1 cellular context compared by ENCODE assay signal in the genomic region with DNA sequence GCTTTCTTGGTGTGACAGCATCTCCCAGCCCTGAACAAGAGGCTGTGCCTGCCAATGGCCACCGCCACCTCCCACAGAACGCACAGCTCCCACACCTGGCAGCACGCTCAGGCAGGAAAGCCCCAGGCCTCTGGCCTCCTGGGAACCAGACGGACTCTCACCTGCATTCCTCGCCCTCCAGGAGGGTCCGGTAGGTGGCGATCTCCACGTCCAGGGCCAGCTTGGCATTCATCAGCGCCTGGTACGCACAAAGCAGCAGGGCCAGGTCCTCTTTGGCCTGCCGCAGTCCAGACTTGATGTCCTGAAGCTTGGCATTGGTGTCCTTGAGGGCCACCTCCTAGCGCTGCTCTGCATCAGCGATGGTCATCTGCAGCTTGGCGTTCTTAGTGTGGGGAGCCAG.
TF ChIP-seq lines count a peak whose summit lies in the region.

No MANE protein-coding gene starts in this region.

TF ChIP-seq in GM12891, 5 proteins besides CTCF, POLR2A, EP300 and RAD21:
- no peak for TF ChIP-seq PAX5 (IDR thresholded peaks at IDR 0.05; ENCODE audit: insufficient read depth, low read length, severe bottlenecking)
- TF ChIP-seq POLR2AphosphoS5 (IDR thresholded peaks at IDR 0.05; ENCODE audit: low read depth, low read length), result no peak
- no peak for TF ChIP-seq POU2F2 (IDR thresholded peaks at IDR 0.05; ENCODE audit: low read depth, low read length)
- no peak for TF ChIP-seq TAF1 (IDR thresholded peaks at IDR 0.05; ENCODE audit: low read depth, low read length)
- TF ChIP-seq SPI1 (IDR thresholded peaks at IDR 0.05; ENCODE audit: low read depth, low read length), result no peak
